Comparison of ENCODE assay signal across 23 cellular contexts in the genomic region with DNA sequence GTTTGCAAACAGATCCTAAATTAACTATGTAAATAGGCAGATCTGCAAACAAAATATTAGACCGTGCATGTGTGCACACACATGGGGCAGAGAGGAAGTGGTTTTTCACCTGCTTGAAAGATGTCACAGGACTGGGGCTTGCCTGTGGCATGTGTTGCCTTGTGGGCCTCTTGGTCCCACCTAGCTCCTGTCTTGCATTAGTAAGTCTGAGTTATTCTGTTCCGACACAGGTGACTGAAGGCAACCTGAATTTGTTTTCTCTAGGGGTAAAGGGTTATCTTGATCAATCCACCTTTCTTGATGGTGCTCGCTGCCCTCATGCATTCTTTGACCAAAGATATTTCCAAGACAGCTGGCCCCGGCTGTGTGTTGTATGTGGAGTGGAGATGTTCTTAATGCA.
"Had no signal": no experiment of that assay in that cellular context is flagged by ENCODE, and none has a peak within 500 bp of the region (broad histone marks: within the 10 kb centered on the region; RNA-seq: fewer than 3 reads in every experiment).

No MANE protein-coding gene starts in this region.

- H3K27me3 ChIP-seq: body of pancreas, foreskin keratinocyte, thyroid gland had no signal

- H3K27ac Mint-ChIP-seq: activated CD4-positive, alpha-beta memory T cell treated with anti-CD3 and anti-CD28 coated beads, Interleukin-2, amount 10 ng/mL, durations not matched to agents 7 days and 5 days; activated CD8-positive, alpha-beta memory T cell treated with anti-CD3 and anti-CD28 coated beads, Interleukin-2, amount 10 ng/mL, durations not matched to agents 7 days and 5 days; activated naive CD8-positive, alpha-beta T cell treated with anti-CD3 and anti-CD28 coated beads for 36 hours; activated T-helper 17 cell treated with anti-CD3 and anti-CD28 coated beads, Interleukin-2, amount 50 U/mL, for 72 hours; nephron progenitor cell had no signal

- H3K27me3 Mint-ChIP-seq: activated CD4-positive, alpha-beta memory T cell treated with anti-CD3 and anti-CD28 coated beads, Interleukin-2, amount 10 ng/mL, durations not matched to agents 7 days and 5 days; activated CD8-positive, alpha-beta memory T cell treated with anti-CD3 and anti-CD28 coated beads, Interleukin-2, amount 10 ng/mL, durations not matched to agents 7 days and 5 days; activated T-helper 17 cell treated with anti-CD3 and anti-CD28 coated beads, Interleukin-2, amount 50 U/mL, for 72 hours had no signal

- H3K4me3 ChIP-seq: body of pancreas, left ventricle myocardium inferior, thyroid gland had no signal

- H3K27ac ChIP-seq: body of pancreas, foreskin keratinocyte, left ventricle myocardium inferior, thyroid gland had no signal

- H3K36me3 ChIP-seq: left ventricle myocardium inferior, thyroid gland had no signal

- H3K4me3 Mint-ChIP-seq: activated CD4-positive, alpha-beta memory T cell treated with anti-CD3 and anti-CD28 coated beads, Interleukin-2, amount 10 ng/mL, durations not matched to agents 7 days and 5 days; activated CD8-positive, alpha-beta memory T cell treated with anti-CD3 and anti-CD28 coated beads, Interleukin-2, amount 10 ng/mL, durations not matched to agents 7 days and 5 days; activated naive CD8-positive, alpha-beta T cell treated with anti-CD3 and anti-CD28 coated beads for 36 hours; activated T-helper 17 cell treated with anti-CD3 and anti-CD28 coated beads, Interleukin-2, amount 50 U/mL, for 72 hours; nephron progenitor cell had no signal

- H3K36me3 Mint-ChIP-seq: activated CD8-positive, alpha-beta memory T cell treated with anti-CD3 and anti-CD28 coated beads, Interleukin-2, amount 10 ng/mL, durations not matched to agents 7 days and 5 days; activated naive CD8-positive, alpha-beta T cell treated with anti-CD3 and anti-CD28 coated beads for 36 hours had no signal

- H3K4me1 ChIP-seq: body of pancreas, thyroid gland had no signal

- H3K9me3 ChIP-seq: body of pancreas, left ventricle myocardium inferior, thyroid gland had no signal

- H3K9me3 Mint-ChIP-seq: activated CD4-positive, alpha-beta memory T cell treated with anti-CD3 and anti-CD28 coated beads, Interleukin-2, amount 10 ng/mL, durations not matched to agents 7 days and 5 days; activated naive CD8-positive, alpha-beta T cell treated with anti-CD3 and anti-CD28 coated beads for 36 hours; activated T-helper 17 cell treated with anti-CD3 and anti-CD28 coated beads, Interleukin-2, amount 50 U/mL, for 72 hours; nephron progenitor cell had no signal

- H3K4me1 Mint-ChIP-seq: activated CD4-positive, alpha-beta memory T cell treated with anti-CD3 and anti-CD28 coated beads, Interleukin-2, amount 10 ng/mL, durations not matched to agents 7 days and 5 days; activated CD8-positive, alpha-beta memory T cell treated with anti-CD3 and anti-CD28 coated beads, Interleukin-2, amount 10 ng/mL, durations not matched to agents 7 days and 5 days; activated naive CD8-positive, alpha-beta T cell treated with anti-CD3 and anti-CD28 coated beads for 36 hours; activated T-helper 17 cell treated with anti-CD3 and anti-CD28 coated beads, Interleukin-2, amount 50 U/mL, for 72 hours had no signal

- FAIRE-seq: kidney had no signal

- DNase-seq: activated CD4-positive, alpha-beta memory T cell treated with anti-CD3 and anti-CD28 coated beads, Interleukin-2, amount 10 ng/mL, durations not matched to agents 7 days and 5 days; activated CD4-positive, alpha-beta T cell treated with anti-CD3 and anti-CD28 coated beads for 48 hours; activated CD4-positive, CD25-positive, alpha-beta regulatory T cell; activated CD8-positive, alpha-beta memory T cell treated with anti-CD3 and anti-CD28 coated beads, Interleukin-2, amount 10 ng/mL, durations not matched to agents 7 days and 5 days; activated naive CD4-positive, alpha-beta T cell; activated naive CD8-positive, alpha-beta T cell treated with anti-CD3 and anti-CD28 coated beads for 36 hours; amniotic stem cell; body of pancreas; dermis blood vessel endothelial cell; effector memory CD4-positive, alpha-beta T cell; foreskin keratinocyte; hypothalamus; kidney; left ventricle myocardium inferior; mammary epithelial cell; nephron progenitor cell; occipital lobe; retina; stimulated activated CD4-positive, alpha-beta T cell treated with anti-CD3 and anti-CD28 coated beads, Interleukin-1b, Interleukin-23, amount 100 ng/mL, for 48 hours; stimulated activated CD8-positive, alpha-beta memory T cell treated with anti-CD3 and anti-CD28 coated beads, Interleukin-4, amount 100 ng/mL, for 48 hours; stimulated activated naive CD4-positive, alpha-beta T cell treated with Interleukin-2 at 50 U/mL for 16 hours; thyroid gland had no signal
